ENCODE assay signal across 8 cellular contexts in the genomic region with DNA sequence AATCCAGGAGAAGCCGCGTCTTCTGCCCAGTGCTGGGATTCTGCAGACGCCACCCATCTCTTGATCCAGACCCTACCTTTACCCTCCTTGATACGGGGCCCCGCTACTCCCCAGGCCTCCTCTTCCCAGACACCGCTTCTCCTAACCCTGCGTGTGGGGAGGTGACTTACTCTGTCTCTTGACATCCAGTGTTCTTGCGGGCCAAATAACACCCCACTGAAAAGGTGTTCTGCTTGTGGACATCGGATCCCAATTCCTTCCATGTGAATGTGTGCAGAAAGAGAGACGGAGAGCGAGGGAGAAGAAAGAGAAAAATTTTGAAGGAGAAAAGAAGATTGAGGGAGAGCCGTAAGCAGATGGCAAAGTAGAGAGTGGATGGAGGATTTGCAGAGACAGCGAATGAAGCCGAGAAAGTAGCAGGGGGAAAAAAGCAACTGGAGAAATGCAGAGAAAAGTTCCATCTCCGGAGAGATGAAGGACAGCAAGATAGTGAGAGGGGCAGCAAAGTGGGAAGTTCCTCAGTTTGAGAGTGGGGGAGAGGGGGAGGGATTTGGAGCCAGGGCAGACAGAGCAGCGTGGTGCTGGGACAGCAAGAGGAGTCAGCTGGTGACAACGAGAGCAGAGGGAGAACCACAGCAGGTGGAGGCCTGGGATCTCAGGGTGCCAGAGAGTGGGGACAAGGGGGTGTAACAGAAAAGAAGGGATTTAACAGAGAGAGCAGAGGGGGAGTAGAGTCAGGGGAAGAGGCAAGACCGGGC. TPM values are rescaled to one million over a fixed set of nuclear protein-coding genes. Genes with fewer than 3 reads are reported as not detected.
DNase-seq lines count a peak whose midpoint lies in the region; ATAC-seq lines count a peak whose summit lies in the region.

No MANE protein-coding gene starts in this region.

- H3K36me3 Mint-ChIP-seq in activated naive CD4-positive, alpha-beta T cell treated with anti-CD3 and anti-CD28 coated beads, Interleukin-2, amount 50 U/mL, for 72 hours = peaks cover 58 to 74% of the 10 kb centered on the region in 2 donors
- peaks cover 35 to 46% (median 37%) of the 10 kb centered on the region in 3 donors for H3K36me3 Mint-ChIP-seq in immature natural killer cell

- H3K4me3 Mint-ChIP-seq in immature natural killer cell = peak overlapping the region; percentile 94 to 99 (median 98)
- peak overlapping the region; percentile 95 to 98 for H3K4me3 Mint-ChIP-seq in stimulated activated naive CD8-positive, alpha-beta T cell treated with anti-CD3 and anti-CD28 coated beads, Interleukin-15, amount 100 ng/mL, for 72 hours

- peaks cover 6 to 12% (median 11%) of the 10 kb centered on the region in 3 donors for H3K27me3 Mint-ChIP-seq in immature natural killer cell (ENCODE audit: low read depth in 3 of 3)
- H3K27me3 Mint-ChIP-seq in stimulated activated naive CD8-positive, alpha-beta T cell treated with anti-CD3 and anti-CD28 coated beads, Interleukin-15, amount 100 ng/mL, for 72 hours = no peaks in the 10 kb centered on the region

- H3K4me1 Mint-ChIP-seq in immature natural killer cell = peaks cover 25 to 33% of the 10 kb centered on the region in 2 donors
- peaks cover 13% of the 10 kb centered on the region for H3K4me1 Mint-ChIP-seq in stimulated activated naive CD8-positive, alpha-beta T cell treated with anti-CD3 and anti-CD28 coated beads, Interleukin-15, amount 100 ng/mL, for 72 hours

- ATAC-seq in HG02852 (IDR thresholded peaks at IDR 0.05; ENCODE audit: unreplicated experiment) = peak; percentile 19
- no peak for ATAC-seq in activated naive CD4-positive, alpha-beta T cell treated with anti-CD3 and anti-CD28 coated beads, Interleukin-2, amount 50 U/mL, for 72 hours
- no peak for ATAC-seq in stimulated activated naive CD8-positive, alpha-beta T cell treated with anti-CD3 and anti-CD28 coated beads, Interleukin-15, amount 100 ng/mL, for 72 hours
- ATAC-seq in HG03280 (IDR thresholded peaks at IDR 0.05; ENCODE audit: unreplicated experiment) = no peak

- H3K27ac Mint-ChIP-seq in activated naive CD4-positive, alpha-beta T cell treated with anti-CD3 and anti-CD28 coated beads, Interleukin-2, amount 50 U/mL, for 72 hours = peak overlapping the region; percentile 89 to 98
- peak overlapping the region; percentile 95 to 98 (median 97) for H3K27ac Mint-ChIP-seq in immature natural killer cell
- H3K27ac Mint-ChIP-seq in stimulated activated naive CD8-positive, alpha-beta T cell treated with anti-CD3 and anti-CD28 coated beads, Interleukin-15, amount 100 ng/mL, for 72 hours = peak overlapping the region; percentile 98 to 99

- DNase-seq in ELF-1 (ENCODE audit: low read depth, low spot score) = peak; percentile 15
- DNase-seq in activated naive CD4-positive, alpha-beta T cell treated with anti-CD3 and anti-CD28 coated beads, Interleukin-2, amount 50 U/mL, for 72 hours (ENCODE audit: low spot score in 2 of 2) = no peak
- DNase-seq in immature natural killer cell = no peak
- no peak for DNase-seq in stimulated activated naive CD8-positive, alpha-beta T cell treated with anti-CD3 and anti-CD28 coated beads, Interleukin-15, amount 100 ng/mL, for 72 hours
- DNase-seq in NCI-H2029 treated with DMSO at 0.1 percent for 48 hours (lab: John Stamatoyannopoulos, UW) = no peak
- DNase-seq in central memory CD4-positive, alpha-beta T cell = no peak

- peaks cover 33 to 36% of the 10 kb centered on the region in 2 donors for H3K9me3 Mint-ChIP-seq in activated naive CD4-positive, alpha-beta T cell treated with anti-CD3 and anti-CD28 coated beads, Interleukin-2, amount 50 U/mL, for 72 hours
- peaks cover 0 to 31% (median 5%) of the 10 kb centered on the region in 6 donors for H3K9me3 Mint-ChIP-seq in immature natural killer cell
- peaks cover 39 to 45% of the 10 kb centered on the region in 2 donors for H3K9me3 Mint-ChIP-seq in stimulated activated naive CD8-positive, alpha-beta T cell treated with anti-CD3 and anti-CD28 coated beads, Interleukin-15, amount 100 ng/mL, for 72 hours

RNA-seq across cellular contexts. Expression of a gene that starts 0.8 kb away (rescaled TPM):
- 1 to 10 TPM; 2.0 to 9.9 TPM for total RNA-seq in activated naive CD4-positive, alpha-beta T cell treated with anti-CD3 and anti-CD28 coated beads, Interleukin-2, amount 50 U/mL, for 72 hours
- 10 to 100 TPM; 12.4 to 22.4 (median 22.0) TPM for polyA plus RNA-seq in immature natural killer cell

RNA-seq across cellular contexts. Expression of a gene that starts 28.4 kb away (rescaled TPM):
- total RNA-seq in activated naive CD4-positive, alpha-beta T cell treated with anti-CD3 and anti-CD28 coated beads, Interleukin-2, amount 50 U/mL, for 72 hours = 10 to 100 TPM; 22.4 to 24.2 TPM
- polyA plus RNA-seq in immature natural killer cell = 10 to 100 TPM; 25.6 to 47.8 (median 32.4) TPM

RNA-seq across cellular contexts. Expression of a gene that starts 38.3 kb away (rescaled TPM):
- total RNA-seq in activated naive CD4-positive, alpha-beta T cell treated with anti-CD3 and anti-CD28 coated beads, Interleukin-2, amount 50 U/mL, for 72 hours = 1 to 10 TPM in 1 of 2 donors, under 1 TPM in 1; 0.58 to 1.1 TPM
- 1 to 10 TPM in 1 of 3 donors, under 1 TPM in 1, not detected in 1; 0.63 to 1.3 TPM for polyA plus RNA-seq in immature natural killer cell
